Comparison of ENCODE assay signal across 1 cellular context in genomic region chr5:132211787-132212186, GRCh38.
TF ChIP-seq lines count a peak whose summit lies in the region.

No MANE protein-coding gene starts in this region.

TF ChIP-seq in GM23338, 12 proteins besides CTCF, POLR2A, EP300 and RAD21:
- no peak for TF ChIP-seq NANOG (IDR thresholded peaks at IDR 0.05; ENCODE audit: borderline replicate concordance)
- TF ChIP-seq ZNF462 (CRISPR knock-in tag; IDR thresholded peaks at IDR 0.05) = no peak
- no peak for TF ChIP-seq EZH2phosphoT487 (IDR thresholded peaks at IDR 0.05; ENCODE audit: unreplicated experiment)
- TF ChIP-seq ETS1 (IDR thresholded peaks at IDR 0.05) = no peak
- TF ChIP-seq REST (IDR thresholded peaks at IDR 0.05; ENCODE audit: unreplicated experiment) = no peak
- no peak for TF ChIP-seq ZNF114 (CRISPR knock-in tag; IDR thresholded peaks at IDR 0.05)
- no peak for TF ChIP-seq STAT1 (IDR thresholded peaks at IDR 0.05; ENCODE audit: unreplicated experiment)
- TF ChIP-seq JUNB (IDR thresholded peaks at IDR 0.05; ENCODE audit: unreplicated experiment) = no peak
- TF ChIP-seq ZNF331 (CRISPR knock-in tag; IDR thresholded peaks at IDR 0.05; ENCODE audit: low read depth) = no peak
- TF ChIP-seq EZH2 (IDR thresholded peaks at IDR 0.05; ENCODE audit: low read depth, unreplicated experiment) = no peak
- no peak for TF ChIP-seq CREB1 (CRISPR knock-in tag; IDR thresholded peaks at IDR 0.05; ENCODE audit: low read depth)
- no peak for TF ChIP-seq POLR2AphosphoS5 (IDR thresholded peaks at IDR 0.05; ENCODE audit: low read depth)
